1 cellular context compared by ENCODE assay signal in genomic region chr14:22463763-22464173, GRCh38.
TF ChIP-seq lines count a peak whose summit lies in the region.

No MANE protein-coding gene starts in this region.

TF ChIP-seq in GM12878, 131 proteins besides CTCF, POLR2A, EP300 and RAD21 (continued from another document):
- no peak for TF ChIP-seq BRCA1 (IDR thresholded peaks at IDR 0.05; ENCODE audit: low read depth, low read length)
- TF ChIP-seq BCL3 (IDR thresholded peaks at IDR 0.05; ENCODE audit: borderline replicate concordance, insufficient read depth, low read depth, low read length, poor library complexity, severe bottlenecking): no peak
- TF ChIP-seq NFXL1 (IDR thresholded peaks at IDR 0.05; ENCODE audit: borderline replicate concordance): no peak
- no peak for TF ChIP-seq IRF3 (IDR thresholded peaks at IDR 0.05)
- no peak for TF ChIP-seq SUPT20H (IDR thresholded peaks at IDR 0.05; ENCODE audit: borderline replicate concordance, control insufficient read depth, low read depth, low read length)
- no peak for TF ChIP-seq HDAC2 (IDR thresholded peaks at IDR 0.05)
- no peak for TF ChIP-seq GATAD2B (conservative IDR thresholded peaks at IDR 0.05; ENCODE audit: low read depth)
